10 cellular contexts compared by ENCODE assay signal in the genomic region with DNA sequence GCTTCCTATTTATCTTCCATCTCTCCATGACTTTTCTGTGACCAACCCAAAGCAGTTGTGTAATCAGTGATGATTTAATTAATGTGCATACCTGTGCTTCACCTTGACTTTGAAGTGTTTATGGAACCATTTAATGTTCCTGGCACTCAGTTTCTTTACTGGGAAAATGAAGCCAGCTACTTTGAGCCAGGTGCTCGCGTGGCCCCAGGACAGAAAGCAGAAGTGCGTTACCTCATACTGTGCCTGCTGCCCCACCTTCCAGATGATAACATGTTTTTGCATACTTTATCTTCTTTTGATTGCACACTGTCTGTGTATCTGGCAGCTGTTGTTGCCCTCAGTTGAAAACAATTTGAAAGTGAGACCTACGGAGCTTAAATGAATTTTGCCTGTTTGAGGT.
DNase-seq lines count a peak whose midpoint lies in the region; ATAC-seq and TF ChIP-seq lines count a peak whose summit lies in the region.
"Had no signal": no experiment of that assay in that cellular context is flagged by ENCODE, and none has a peak within 500 bp of the region (broad histone marks: within the 10 kb centered on the region; RNA-seq: fewer than 3 reads in every experiment).

No MANE protein-coding gene starts in this region.

- H3K4me1 ChIP-seq in DOHH2 (ENCODE audit: control insufficient read depth, low read length) (peaks cover 72% of the 10 kb centered on the region), OCI-LY3 (ENCODE audit: low read length) (peaks cover 72% of the 10 kb centered on the region)
- no peaks in the 10 kb centered on the region for H3K4me1 ChIP-seq in CD8-positive, alpha-beta T cell (ENCODE audit: insufficient read depth, low read length)
- H3K4me1 ChIP-seq: uterus had no signal

- H3K4me2 ChIP-seq in DOHH2 (ENCODE audit: low read length) (peak overlapping the region; percentile 85), OCI-LY3 (ENCODE audit: low read length) (peak overlapping the region; percentile 81)

- H3K27ac ChIP-seq in DOHH2 (ENCODE audit: low read depth, low read length) (peak overlapping the region; percentile 86), OCI-LY3 (ENCODE audit: low read length) (peak overlapping the region; percentile 69)
- no peak overlapping the region for H3K27ac ChIP-seq in CD8-positive, alpha-beta T cell (ENCODE audit: low read depth, low read length)
- H3K27ac ChIP-seq: uterus had no signal

- H3K27me3 ChIP-seq in DOHH2 (ENCODE audit: control insufficient read depth, low read length) (no peaks in the 10 kb centered on the region), OCI-LY3 (ENCODE audit: low read depth, low read length) (no peaks in the 10 kb centered on the region), H7 (ENCODE audit: control insufficient read depth, insufficient read depth, low read length) (no peaks in the 10 kb centered on the region)
- no peaks in the 10 kb centered on the region for H3K27me3 ChIP-seq in CD8-positive, alpha-beta T cell (ENCODE audit: insufficient read depth, low read length)
- H3K27me3 ChIP-seq: uterus had no signal

- H3K9ac ChIP-seq in OCI-LY3 (ENCODE audit: low read length): peak overlapping the region; percentile 40; the same call in 1 of the 2 replicates

- H3K79me2 ChIP-seq in DOHH2 (ENCODE audit: control insufficient read depth, low read length) (no peaks in the 10 kb centered on the region), OCI-LY3 (ENCODE audit: low read length) (no peaks in the 10 kb centered on the region)

- no peaks in the 10 kb centered on the region for H3K36me3 Mint-ChIP-seq in CD8-positive, alpha-beta T cell

- no peaks in the 10 kb centered on the region for H3K4me1 Mint-ChIP-seq in CD8-positive, alpha-beta T cell (ENCODE audit: low read depth)

- H2AFZ ChIP-seq in OCI-LY3 (ENCODE audit: low read depth, low read length): 0 out of 2 replicates have a peak overlapping the region, but pooled peaks have one; percentile 1

- H3K9me2 ChIP-seq in DOHH2 (replicated peaks; ENCODE audit: control insufficient read depth, low read length): no peaks in the 10 kb centered on the region

- CTCF ChIA-PET in CD8-positive, alpha-beta T cell (lab: Charles Lee): no interaction called here

- no peaks in the 10 kb centered on the region for H3K9me3 Mint-ChIP-seq in CD8-positive, alpha-beta T cell
- H3K9me3 Mint-ChIP-seq: T-helper 1 cell treated with Interleukin-12 subunit alpha and Interleukin-12 subunit beta and Interleukin-4 antibody, amounts not matched to agents 30 μg/mL and 1 μg/mL, for 36 hours had no signal

- peaks cover 3% of the 10 kb centered on the region for H3K27me3 Mint-ChIP-seq in CD8-positive, alpha-beta T cell (ENCODE audit: low read depth)

- H4K20me1 ChIP-seq in DOHH2 (ENCODE audit: control insufficient read depth, insufficient read depth, low read depth, low read length) (no peaks in the 10 kb centered on the region), OCI-LY3 (ENCODE audit: insufficient read depth, low read length) (no peaks in the 10 kb centered on the region)

- peak; percentile 69 for ATAC-seq in GM19463 (IDR thresholded peaks at IDR 0.05; ENCODE audit: unreplicated experiment)
- ATAC-seq in HG03103 (IDR thresholded peaks at IDR 0.05; ENCODE audit: low read depth, unreplicated experiment): peak; percentile 82
- ATAC-seq in CD8-positive, alpha-beta T cell: no peak

- H3K36me3 ChIP-seq in DOHH2 (ENCODE audit: control insufficient read depth, low read length): no peaks in the 10 kb centered on the region
- no peaks in the 10 kb centered on the region for H3K36me3 ChIP-seq in OCI-LY3 (replicated peaks; ENCODE audit: low read depth, low read length)
- no peaks in the 10 kb centered on the region for H3K36me3 ChIP-seq in H7 (replicated peaks; ENCODE audit: control insufficient read depth, insufficient read depth, low read length)
- no peaks in the 10 kb centered on the region for H3K36me3 ChIP-seq in CD8-positive, alpha-beta T cell (ENCODE audit: insufficient read depth, low read length)
- H3K36me3 ChIP-seq: uterus had no signal

- H3K4me3 ChIP-seq in DOHH2 (ENCODE audit: low read length) (peak overlapping the region; percentile 62), OCI-LY3 (ENCODE audit: low read length) (peak overlapping the region; percentile 52), H7 (ENCODE audit: insufficient read depth, low read depth, low read length) (no peak overlapping the region)
- no peak overlapping the region for H3K4me3 ChIP-seq in CD8-positive, alpha-beta T cell (ENCODE audit: low read depth, low read length)
- H3K4me3 ChIP-seq: uterus had no signal

- DNase-seq in activated CD4-positive, alpha-beta T cell treated with anti-CD3 and anti-CD28 coated beads, Interleukin-2, amount 50 U/mL, for 4 hours: no peak
- DNase-seq in H7 (no peak), glomerular visceral epithelial cell (ENCODE audit: extremely low spot score) (no peak)
- DNase-seq in CD8-positive, alpha-beta T cell: no peak
- DNase-seq: uterus had no signal

- no peaks in the 10 kb centered on the region for H3K9me3 ChIP-seq in DOHH2 (ENCODE audit: control insufficient read depth, insufficient read depth, low read length)
- no peaks in the 10 kb centered on the region for H3K9me3 ChIP-seq in OCI-LY3 (ENCODE audit: insufficient read depth, low read length)
- H3K9me3 ChIP-seq in CD8-positive, alpha-beta T cell (ENCODE audit: low read length): no peaks in the 10 kb centered on the region
- H3K9me3 ChIP-seq: uterus had no signal

- peaks cover 30% of the 10 kb centered on the region for H3F3A ChIP-seq in DOHH2 (ENCODE audit: control insufficient read depth, insufficient read depth)

- H3K27ac Mint-ChIP-seq in CD8-positive, alpha-beta T cell: no peak overlapping the region
- H3K27ac Mint-ChIP-seq: T-helper 1 cell treated with Interleukin-12 subunit alpha and Interleukin-12 subunit beta and Interleukin-4 antibody, amounts not matched to agents 30 μg/mL and 1 μg/mL, for 36 hours had no signal

- POLR2A ChIA-PET in CD8-positive, alpha-beta T cell (lab: Charles Lee): no interaction called here

- TF ChIP-seq CTCF in DOHH2 (IDR thresholded peaks at IDR 0.05; ENCODE audit: low read depth, low read length, poor library complexity, severe bottlenecking) (no peak), OCI-LY3 (IDR thresholded peaks at IDR 0.05; ENCODE audit: low read depth, low read length) (no peak)
- TF ChIP-seq CTCF in CD8-positive, alpha-beta T cell (IDR thresholded peaks at IDR 0.05): no peak

- H3K4me3 Mint-ChIP-seq in CD8-positive, alpha-beta T cell: no peak overlapping the region
- H3K4me3 Mint-ChIP-seq: T-helper 1 cell treated with Interleukin-12 subunit alpha and Interleukin-12 subunit beta and Interleukin-4 antibody, amounts not matched to agents 30 μg/mL and 1 μg/mL, for 36 hours had no signal

- intact Hi-C loops in CD8-positive, alpha-beta T cell (cut with DNase I, micrococcal nuclease): no loop called here

Comparison
In these comparisons a context has a peak if more than half of its experiments do, and no peak if none do; other contexts are left out.
1. H3K4me3 ChIP-seq: peak in DOHH2 (single experiment) and OCI-LY3 (single experiment); none in H7 (single experiment) and CD8-positive, alpha-beta T cell (single experiment).